In genomic region chr3:134331811-134332199, GRCh38 we compare ENCODE assay signal across 13 cellular contexts. TPM values are rescaled to one million over a fixed set of nuclear protein-coding genes. Genes with fewer than 3 reads are reported as not detected.
DNase-seq lines count a peak whose midpoint lies in the region; ATAC-seq and TF ChIP-seq lines count a peak whose summit lies in the region.
"Had no signal": no experiment of that assay in that cellular context is flagged by ENCODE, and none has a peak within 500 bp of the region (broad histone marks: within the 10 kb centered on the region; RNA-seq: fewer than 3 reads in every experiment).

No MANE protein-coding gene starts in this region.

- H3K9me3 ChIP-seq in Caco-2 (no peaks in the 10 kb centered on the region), adipocyte (ENCODE audit: control insufficient read depth, low read length) (no peaks in the 10 kb centered on the region), skeletal muscle tissue (ENCODE audit: control insufficient read depth in 3 of 3, low read length in 3 of 3) (no peaks in the 10 kb centered on the region)

- H3K4me1 ChIP-seq in Caco-2 (peaks cover 92% of the 10 kb centered on the region), adipocyte (ENCODE audit: control insufficient read depth, insufficient read depth, low read length) (peaks cover 91% of the 10 kb centered on the region), skeletal muscle tissue (ENCODE audit: control insufficient read depth in 3 of 3, insufficient read depth in 3 of 3, low read length in 3 of 3) (peaks cover 37 to 51% (median 44%) of the 10 kb centered on the region in 3 donors)

- H3K9me3 Mint-ChIP-seq in Caco-2 (ENCODE audit: unreplicated experiment), result peaks cover 8% of the 10 kb centered on the region
- H3K9me3 Mint-ChIP-seq: naive thymus-derived CD8-positive, alpha-beta T cell had no signal

- POLR2A ChIA-PET in Caco-2 (lab: Charles Lee), result interaction anchor here (0.8 to 2.2 kb wide), 11 partner anchors 8 to 42 kb away, joined by 3 to 13 read pairs (median 7); partner anchors contain the start of gene AMOTL2

- TSS peak; percentile 25 for BruUV-seq in Caco-2 (replicated peaks; lab: Mats Ljungman, UMichigan)

- CTCF ChIA-PET in Caco-2 (lab: Charles Lee), result interaction anchor here (0.9 to 1.5 kb wide), 6 partner anchors 9 to 142 kb away, joined by 3 to 5 read pairs (median 4); no protein-coding TSS in a partner anchor

- H3K9ac ChIP-seq in adipocyte (ENCODE audit: low read length), result peak overlapping the region; percentile 85
- H3K9ac ChIP-seq in skeletal muscle tissue (ENCODE audit: low read depth in 1 of 3, low read length in 3 of 3), result peak overlapping the region in 1 of 3 donors; percentile 19

- peak overlapping the region; percentile 95 for H3K27ac Mint-ChIP-seq in Caco-2 (ENCODE audit: unreplicated experiment)
- H3K27ac Mint-ChIP-seq: activated CD8-positive, alpha-beta T cell treated with anti-CD3 and anti-CD28 coated beads, Interleukin-2, amount 10 ng/mL, durations not matched to agents 7 days and 5 days; naive thymus-derived CD8-positive, alpha-beta T cell had no signal

- intact Hi-C loops in Caco-2 (cut with micrococcal nuclease; ENCODE audit: unreplicated experiment), result loop anchor here (1.0 kb wide), 1 partner anchor 7 kb away; no protein-coding TSS in a partner anchor

- H3K27ac ChIP-seq in layer of hippocampus (ENCODE audit: low read depth, low read length) (peak overlapping the region; percentile 60), skeletal muscle tissue (ENCODE audit: low read depth, low read length) (peak overlapping the region; percentile 65)

- ATAC-seq in GM21367 (IDR thresholded peaks at IDR 0.05; ENCODE audit: unreplicated experiment) (no peak), HG02763 (IDR thresholded peaks at IDR 0.05; ENCODE audit: unreplicated experiment) (no peak), HG03521 (IDR thresholded peaks at IDR 0.05; ENCODE audit: unreplicated experiment) (no peak), omental fat pad (ENCODE audit: low FRiP score) (no peak)
- ATAC-seq: activated CD8-positive, alpha-beta T cell treated with anti-CD3 and anti-CD28 coated beads, Interleukin-2, amount 10 ng/mL, durations not matched to agents 7 days and 5 days; naive thymus-derived CD8-positive, alpha-beta T cell had no signal

- H3K4me1 Mint-ChIP-seq in Caco-2 (ENCODE audit: low read depth, unreplicated experiment), result peaks cover 77% of the 10 kb centered on the region
- H3K4me1 Mint-ChIP-seq: naive thymus-derived CD8-positive, alpha-beta T cell had no signal

- TF ChIP-seq CTCF in Caco-2 (IDR thresholded peaks at IDR 0.05; ENCODE audit: insufficient read depth in 1 of 2, low read depth in 1 of 2, low read length in 1 of 2, severe bottlenecking in 1 of 2, unreplicated experiment in 1 of 2) (no peak), omental fat pad (IDR thresholded peaks at IDR 0.05) (no peak)

- H3K4me3 ChIP-seq in Caco-2 (ENCODE audit: low read depth, low read length), result no peak overlapping the region
- H3K4me3 ChIP-seq in adipocyte (ENCODE audit: low read length), result peak overlapping the region; percentile 61
- peak overlapping the region in 1 of 3 donors; percentile 15 for H3K4me3 ChIP-seq in skeletal muscle tissue (ENCODE audit: low read length in 3 of 3)

- H3K36me3 Mint-ChIP-seq in Caco-2 (ENCODE audit: insufficient read depth, unreplicated experiment), result peaks cover 38% of the 10 kb centered on the region
- H3K36me3 Mint-ChIP-seq: naive thymus-derived CD8-positive, alpha-beta T cell had no signal

- H3K4me3 Mint-ChIP-seq in Caco-2 (ENCODE audit: unreplicated experiment), result peak overlapping the region; percentile 69
- H3K4me3 Mint-ChIP-seq: activated CD8-positive, alpha-beta T cell treated with anti-CD3 and anti-CD28 coated beads, Interleukin-2, amount 10 ng/mL, durations not matched to agents 7 days and 5 days; naive thymus-derived CD8-positive, alpha-beta T cell had no signal

- no peaks in the 10 kb centered on the region for H3K27me3 Mint-ChIP-seq in Caco-2 (ENCODE audit: insufficient read depth, unreplicated experiment)

- DNase-seq in Caco-2 (no peak), adipocyte (ENCODE audit: low read depth) (peak; percentile 65), omental fat pad (ENCODE audit: low spot score) (no peak)
- DNase-seq: activated CD8-positive, alpha-beta T cell treated with anti-CD3 and anti-CD28 coated beads, Interleukin-2, amount 10 ng/mL, durations not matched to agents 7 days and 5 days; activated naive CD4-positive, alpha-beta T cell treated with Interleukin-2 at 50 U/mL for 16 hours; DMS79; MV-4-11; naive thymus-derived CD8-positive, alpha-beta T cell had no signal

- no peaks in the 10 kb centered on the region for H3K27me3 ChIP-seq in Caco-2 (replicated peaks; ENCODE audit: control insufficient read depth, insufficient read depth, low read length)
- H3K27me3 ChIP-seq in adipocyte (replicated peaks; ENCODE audit: control insufficient read depth, insufficient read depth, low read length), result no peaks in the 10 kb centered on the region
- H3K27me3 ChIP-seq in layer of hippocampus (ENCODE audit: control insufficient read depth, insufficient read depth, low read length), result no peaks in the 10 kb centered on the region
- no peaks in the 10 kb centered on the region for H3K27me3 ChIP-seq in skeletal muscle tissue (ENCODE audit: control insufficient read depth in 3 of 3, insufficient read depth in 3 of 3, low read length in 3 of 3)

- H3K36me3 ChIP-seq in Caco-2 (ENCODE audit: control insufficient read depth, insufficient read depth, low read length) (no peaks in the 10 kb centered on the region), adipocyte (ENCODE audit: control insufficient read depth, insufficient read depth, low read length, severe bottlenecking) (no peaks in the 10 kb centered on the region), skeletal muscle tissue (ENCODE audit: control insufficient read depth in 3 of 3, insufficient read depth in 3 of 3, low read length in 3 of 3) (no peaks in the 10 kb centered on the region)

RNA-seq across cellular contexts. Expression of gene AMOTL2, which starts 42.4 kb away (rescaled TPM):
- total RNA-seq in Caco-2 (2022) (220 and 271 TPM in 2 replicates), skeletal muscle tissue (56.9 TPM), omental fat pad (100 to 1,000 TPM in 3 of 4 donors, 10 to 100 TPM in 1; 99.0 to 201 (median 158) TPM)
- total RNA-seq: activated CD8-positive, alpha-beta T cell treated with anti-CD3 and anti-CD28 coated beads, Interleukin-2, amount 10 ng/mL, durations not matched to agents 7 days and 5 days; naive thymus-derived CD8-positive, alpha-beta T cell had no signal
